ENCODE assay signal across 8 cellular contexts in the genomic region with DNA sequence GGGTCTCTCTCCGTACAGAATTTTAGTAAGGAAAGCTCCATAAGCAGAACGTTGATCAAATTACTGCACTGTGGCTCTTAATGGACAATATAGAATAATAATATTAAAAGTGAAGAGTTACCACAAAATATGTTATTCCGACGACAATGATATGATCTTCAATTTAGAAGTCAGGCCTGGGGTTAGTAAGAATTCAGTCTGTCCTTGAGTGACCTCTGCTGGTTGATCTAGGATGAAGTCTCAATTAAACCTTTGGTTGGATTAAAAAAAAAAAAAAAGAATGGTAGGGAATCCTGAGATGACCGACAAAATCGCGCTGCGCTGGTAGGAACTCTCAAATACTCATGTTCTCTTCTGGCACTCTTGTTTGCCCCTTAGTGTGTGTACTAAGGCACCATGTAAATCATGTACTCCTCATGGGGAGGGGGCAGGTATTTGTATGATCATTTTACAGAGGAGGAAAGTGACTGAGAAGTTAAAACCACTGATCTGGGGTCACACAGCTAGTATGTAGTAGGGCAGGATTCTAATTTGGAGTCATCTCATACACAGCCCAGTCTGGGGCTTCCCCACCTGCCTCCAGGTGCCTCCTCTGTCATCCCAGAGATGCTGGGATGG.
DNase-seq lines count a peak whose midpoint lies in the region; ATAC-seq and TF ChIP-seq lines count a peak whose summit lies in the region.

No MANE protein-coding gene starts in this region.

- peaks cover 30 to 35% of the 10 kb centered on the region in 2 donors for H3K27me3 Mint-ChIP-seq in stimulated activated naive B cell treated with anti-CD40 and anti-IgM and Interleukin-4, amounts not matched to agents 10 μg/mL and 1 μg/mL and 100 μg/mL, for 72 hours

- no peaks in the 10 kb centered on the region for H3K9me3 Mint-ChIP-seq in stimulated activated naive B cell treated with anti-CD40 and anti-IgM and Interleukin-4, amounts not matched to agents 10 μg/mL and 1 μg/mL and 100 μg/mL, for 72 hours

- no peak overlapping the region for H3K4me3 Mint-ChIP-seq in stimulated activated naive B cell treated with anti-CD40 and anti-IgM and Interleukin-4, amounts not matched to agents 10 μg/mL and 1 μg/mL and 100 μg/mL, for 72 hours

- no peak for ATAC-seq in stimulated activated naive B cell treated with anti-CD40 and anti-IgM and Interleukin-4, amounts not matched to agents 10 μg/mL and 1 μg/mL and 100 μg/mL, for 72 hours (replicated peaks)
- ATAC-seq in HG02642 (IDR thresholded peaks at IDR 0.05; ENCODE audit: poor library complexity, unreplicated experiment): no peak

- no peaks in the 10 kb centered on the region for H3K36me3 Mint-ChIP-seq in stimulated activated naive B cell treated with anti-CD40 and anti-IgM and Interleukin-4, amounts not matched to agents 10 μg/mL and 1 μg/mL and 100 μg/mL, for 72 hours

- TF ChIP-seq CTCF in VCaP (conservative IDR thresholded peaks at IDR 0.05): peak; percentile 85

- H3K27ac Mint-ChIP-seq in stimulated activated naive B cell treated with anti-CD40 and anti-IgM and Interleukin-4, amounts not matched to agents 10 μg/mL and 1 μg/mL and 100 μg/mL, for 72 hours: no peak overlapping the region

- H3K27ac ChIP-seq in VCaP: peak overlapping the region; percentile 95

- peak in 4 of 6 experiments; percentile 3 to 60 (median 35) for DNase-seq in stimulated activated naive CD4-positive, alpha-beta T cell (lab: John Stamatoyannopoulos, UW)
- DNase-seq in stimulated activated naive CD4-positive, alpha-beta T cell treated with Interleukin-2 at 50 U/mL for 16 hours (lab: John Stamatoyannopoulos, UW): no peak
- DNase-seq in NCI-H1436 treated with DMSO at 0.1 percent for 48 hours (lab: John Stamatoyannopoulos, UW) (peak; percentile 49), hepatic stellate cell (ENCODE audit: low spot score) (peak; percentile 22), stromal cell of bone marrow (ENCODE audit: low read depth) (peak; percentile 48)
- no peak for DNase-seq in stimulated activated naive B cell treated with anti-CD40 and anti-IgM and Interleukin-4, amounts not matched to agents 10 μg/mL and 1 μg/mL and 100 μg/mL, for 72 hours

- no peaks in the 10 kb centered on the region for H3K4me1 Mint-ChIP-seq in stimulated activated naive B cell treated with anti-CD40 and anti-IgM and Interleukin-4, amounts not matched to agents 10 μg/mL and 1 μg/mL and 100 μg/mL, for 72 hours

Comparison
In these comparisons a context has a peak if more than half of its experiments do, and no peak if none do; other contexts are left out.
1. DNase-seq: peak in stimulated activated naive CD4-positive, alpha-beta T cell (4 of 6), NCI-H1436 treated with DMSO at 0.1 percent for 48 hours (single experiment), hepatic stellate cell (single experiment) and stromal cell of bone marrow (single experiment); none in stimulated activated naive CD4-positive, alpha-beta T cell treated with Interleukin-2 at 50 U/mL for 16 hours (single experiment) and stimulated activated naive B cell treated with anti-CD40 and anti-IgM and Interleukin-4, amounts not matched to agents 10 μg/mL and 1 μg/mL and 100 μg/mL, for 72 hours (single experiment).